Comparison of ENCODE assay signal across 8 cellular contexts in genomic region chr1:156114101-156114918, GRCh38. TPM values are rescaled to one million over a fixed set of nuclear protein-coding genes. Genes with fewer than 3 reads are reported as not detected.
DNase-seq lines count a peak whose midpoint lies in the region; ATAC-seq, FAIRE-seq and TF ChIP-seq lines count a peak whose summit lies in the region.

Gene LMNA (plus strand): TSS chr1:156114711. CDS start chr1:156114919, 208 bp downstream.

- H3K36me3 ChIP-seq in skeletal muscle satellite cell (ENCODE audit: insufficient read depth, low read length): peaks cover 22% of the 10 kb centered on the region

- peak; percentile 50 for ATAC-seq in HG02884 (IDR thresholded peaks at IDR 0.05; ENCODE audit: unreplicated experiment)

- peak within 1 kb of the TSS; percentile 94 for H3K4me2 ChIP-seq in skeletal muscle satellite cell (ENCODE audit: low read length)

- TF ChIP-seq POLR2A in GM12891 (IDR thresholded peaks at IDR 0.05; ENCODE audit: low read depth, low read length): peak; percentile 78

- peak within 1 kb of the TSS; percentile 83 to 95 (median 90) for H3K4me3 Mint-ChIP-seq in brain

- no peaks in the 10 kb centered on the region for H3K9me3 ChIP-seq in skeletal muscle satellite cell (replicated peaks; ENCODE audit: low read length)

- peak within 1 kb of the TSS; percentile 100 for H3K9ac ChIP-seq in skeletal muscle satellite cell (ENCODE audit: low read depth, low read length)

- peak; percentile 41 for FAIRE-seq in GM12891 (lab: Jason Lieb, UNC)

- H3K27ac Mint-ChIP-seq in brain: peak within 1 kb of the TSS; percentile 84 to 99 (median 92)

- peak within 1 kb of the TSS; percentile 70 for H3K4me3 ChIP-seq in iPS-11a (ENCODE audit: low read depth, low read length)
- H3K4me3 ChIP-seq in skeletal muscle satellite cell (ENCODE audit: low read length): peak within 1 kb of the TSS; percentile 99

- H3K27me3 Mint-ChIP-seq in brain: peaks cover 4% of the 10 kb centered on the region

- H3K4me1 ChIP-seq in skeletal muscle satellite cell (ENCODE audit: control insufficient read depth, insufficient read depth, low read length): peaks cover 42% of the 10 kb centered on the region

- no peak for TF ChIP-seq CTCF in brain (conservative IDR thresholded peaks at IDR 0.05)

- peak; percentile 64 for DNase-seq in GM12891 (ENCODE audit: insufficient read length, low spot score)
- DNase-seq in NCI-H2029 treated with DMSO at 0.1 percent for 48 hours (lab: John Stamatoyannopoulos, UW): peak; percentile 33
- DNase-seq in UCSD-AML1 (lab: John Stamatoyannopoulos, UW; ENCODE audit: unreplicated experiment): peak; percentile 74
- DNase-seq in GM19240 (ENCODE audit: insufficient read length, low spot score): no peak

- H3K9me3 Mint-ChIP-seq in brain: no peaks in the 10 kb centered on the region

- peaks cover 24% of the 10 kb centered on the region for H3K36me3 Mint-ChIP-seq in brain

- peaks cover 68% of the 10 kb centered on the region for H3K4me1 Mint-ChIP-seq in brain

- H3K27me3 ChIP-seq in skeletal muscle satellite cell (ENCODE audit: control insufficient read depth, insufficient read depth, low read length): no peaks in the 10 kb centered on the region

TF ChIP-seq in GM12891, 5 proteins besides CTCF, POLR2A, EP300 and RAD21:
- TF ChIP-seq TAF1 (IDR thresholded peaks at IDR 0.05; ENCODE audit: low read depth, low read length) (0 out of 2 replicates have a peak, but pooled peaks have one; percentile 70), POLR2AphosphoS5 (IDR thresholded peaks at IDR 0.05; ENCODE audit: low read depth, low read length) (peak; percentile 67; the same call in 1 of the 2 replicates), SPI1 (IDR thresholded peaks at IDR 0.05; ENCODE audit: low read depth, low read length) (no peak)

RNA-seq across cellular contexts. Expression of gene LMNA, which starts in this region (rescaled TPM):
- polyA plus RNA-seq in GM12891 (2012; ENCODE audit: low read depth, missing spikeins): 70.7 TPM
- polyA plus RNA-seq in brain (ENCODE audit: insufficient read depth, low read depth, low replicate concordance): 55.1 TPM
- 967 and 1,030 TPM in 2 replicates for total RNA-seq in skeletal muscle satellite cell (2012; rRNA removed)
